ENCODE assay signal across 16 cellular contexts in genomic region chr4:176149680-176150079, GRCh38. TPM values are rescaled to one million over a fixed set of nuclear protein-coding genes. Genes with fewer than 3 reads are reported as not detected.
DNase-seq lines count a peak whose midpoint lies in the region; ATAC-seq, FAIRE-seq and TF ChIP-seq lines count a peak whose summit lies in the region.
"Had no signal": no experiment of that assay in that cellular context is flagged by ENCODE, and none has a peak within 500 bp of the region (broad histone marks: within the 10 kb centered on the region; RNA-seq: fewer than 3 reads in every experiment).

No MANE protein-coding gene starts in this region.

- no peak overlapping the region for H3K4me3 ChIP-seq in SK-N-SH (ENCODE audit: low read depth in 2 of 2, low read length in 1 of 2)
- no peak overlapping the region for H3K4me3 ChIP-seq in IMR-90 (ENCODE audit: insufficient read depth, low read depth, low read length)
- H3K4me3 ChIP-seq in fibroblast of mammary gland (ENCODE audit: control insufficient read depth, low read depth, low read length), result no peak overlapping the region
- no peak overlapping the region for H3K4me3 ChIP-seq in upper lobe of right lung
- H3K4me3 ChIP-seq: BLaER1, GM23338 had no signal

- H3K27ac ChIP-seq in SK-N-SH (ENCODE audit: low read depth in 2 of 2, low read length in 1 of 2) (no peak overlapping the region), IMR-90 (ENCODE audit: insufficient read depth, low read length) (peak overlapping the region; percentile 29; the same call in 1 of the 2 replicates), upper lobe of right lung (no peak overlapping the region)
- H3K27ac ChIP-seq: BLaER1 had no signal

- CTCF ChIA-PET in SK-N-SH (lab: Yijun Ruan, JAX) (interaction anchor here (0.6 to 4.1 kb wide), 9 partner anchors 9 to 1072 kb away, joined by 3 to 30 read pairs (median 3); no protein-coding TSS in a partner anchor), IMR-90 (lab: Yijun Ruan, JAX) (interaction anchor here (1.3 to 2.3 kb wide), 5 partner anchors 10 to 191 kb away, joined by 3 to 8 read pairs (median 4); no protein-coding TSS in a partner anchor)

- peak overlapping the region; percentile 89 for H2BK5ac ChIP-seq in IMR-90 (ENCODE audit: low read depth, low read length, poor library complexity, severe bottlenecking)

- H3K9me1 ChIP-seq in IMR-90 (ENCODE audit: insufficient read depth, low read length), result no peaks in the 10 kb centered on the region

- intact Hi-C loops in IMR-90 (cut with micrococcal nuclease) (loop anchor here (1.0 to 5.0 kb wide), 3 partner anchors 38 to 192 kb away; no protein-coding TSS in a partner anchor), upper lobe of right lung (cut with DNase I) (no loop called here)

- TF ChIP-seq RAD21 in SK-N-SH (IDR thresholded peaks at IDR 0.05; ENCODE audit: low read length) (no peak), IMR-90 (IDR thresholded peaks at IDR 0.05; ENCODE audit: low read length) (no peak)

- H4K20me1 ChIP-seq in SK-N-SH (ENCODE audit: insufficient read depth), result no peaks in the 10 kb centered on the region
- no peaks in the 10 kb centered on the region for H4K20me1 ChIP-seq in IMR-90 (ENCODE audit: insufficient read depth, low read length)
- H4K20me1 ChIP-seq: BLaER1 had no signal

- H2AFZ ChIP-seq in SK-N-SH (ENCODE audit: low read depth) (peak overlapping the region; percentile 7; the same call in 1 of the 2 replicates), IMR-90 (replicated peaks; ENCODE audit: low read length, poor library complexity) (no peak overlapping the region)
- H2AFZ ChIP-seq: GM23338 had no signal

- POLR2A ChIA-PET in SK-N-SH (lab: Yijun Ruan, JAX) (no interaction called here), IMR-90 (lab: Charles Lee; ENCODE audit: unreplicated experiment) (no interaction called here)

- H3K4me2 ChIP-seq in SK-N-SH (no peak overlapping the region), IMR-90 (ENCODE audit: low read depth, low read length) (no peak overlapping the region; the same call in 1 of the 2 replicates)
- H3K4me2 ChIP-seq: BLaER1, GM23338 had no signal

- no peak for TF ChIP-seq POLR2A in IMR-90 (IDR thresholded peaks at IDR 0.05; ENCODE audit: low read depth, low read length)

- H3K4me1 ChIP-seq in SK-N-SH (ENCODE audit: control insufficient read depth in 1 of 2, insufficient read depth in 2 of 2, low read depth in 1 of 2, low read length in 1 of 2), result no peaks in the 10 kb centered on the region; a peak in 1 of 4 replicates
- no peaks in the 10 kb centered on the region for H3K4me1 ChIP-seq in IMR-90 (ENCODE audit: control insufficient read depth, insufficient read depth, low read length)
- H3K4me1 ChIP-seq in upper lobe of right lung, result no peaks in the 10 kb centered on the region

- no peak for TF ChIP-seq CTCF in SK-N-SH (IDR thresholded peaks at IDR 0.05)
- TF ChIP-seq CTCF in IMR-90 (conservative IDR thresholded peaks at IDR 0.05; ENCODE audit: low read depth, low read length), result no peak
- TF ChIP-seq CTCF in fibroblast of mammary gland (conservative IDR thresholded peaks at IDR 0.05; ENCODE audit: control insufficient read depth, insufficient read depth, low read depth, low read length), result no peak
- TF ChIP-seq CTCF in upper lobe of right lung (IDR thresholded peaks at IDR 0.05), result no peak
- TF ChIP-seq CTCF in GM20000 (IDR thresholded peaks at IDR 0.05; ENCODE audit: extremely low read depth, missing control alignments), result no peak

- H3K9me3 ChIP-seq in SK-N-SH (0 out of 2 replicates have a peak, but pooled peaks cover 3% of the 10 kb centered on the region), IMR-90 (ENCODE audit: control insufficient read depth, insufficient read depth, low read length) (no peaks in the 10 kb centered on the region), upper lobe of right lung (no peaks in the 10 kb centered on the region)
- H3K9me3 ChIP-seq: BLaER1 had no signal

- FAIRE-seq in frontal cortex (lab: Jason Lieb, UNC), result no peak

- no peaks in the 10 kb centered on the region for H3K79me1 ChIP-seq in IMR-90 (ENCODE audit: low read depth in 1 of 2, low read length in 2 of 2)

- BruUV-seq in IMR-90 (replicated peaks; lab: Mats Ljungman, UMichigan), result no TSS peak

- peak overlapping the region; percentile 52; the same call in 1 of the 2 replicates for H3K14ac ChIP-seq in IMR-90 (replicated peaks; ENCODE audit: low read depth, low read length)

- ATAC-seq in SK-N-SH treated with all-trans-retinoic acid at 6 μM for 48 hours (no peak), IMR-90 (ENCODE audit: low read depth) (peak; percentile 66), upper lobe of right lung (no peak), GM21825 (IDR thresholded peaks at IDR 0.05; ENCODE audit: unreplicated experiment) (no peak)
- ATAC-seq: GM23338 had no signal

- peak overlapping the region in 1 of 2 experiments; percentile 82; a peak in 2 of 4 replicates for H4K8ac ChIP-seq in IMR-90 (ENCODE audit: low read depth in 2 of 2, low read length in 2 of 2)

- WGBS in SK-N-SH (ENCODE audit: low lambda C conversion rate), result 88% methylated on average over 2 of the region's 2 CpGs
- WGBS in IMR-90 (ENCODE audit: extremely low coverage in 2 of 2, insufficient read length in 1 of 2), 2 experiments, result no CpG with 5 or more reads among the region's 2 CpGs

- in situ Hi-C loops in IMR-90 (cut with MboI; ENCODE audit: low sequenced_read_pairs), result loop anchor here (10.0 kb wide), 1 partner anchor 185 kb away; no protein-coding TSS in a partner anchor

- no peak overlapping the region for H2AK9ac ChIP-seq in IMR-90 (replicated peaks; ENCODE audit: low read depth, low read length, poor library complexity)

- dilution Hi-C loops in IMR-90 (cut with HindIII; ENCODE audit: low sequenced_read_pairs, unreplicated experiment), result no loop called here

- H3K56ac ChIP-seq in IMR-90 (ENCODE audit: extremely low read depth, insufficient read depth, low read length), result peak overlapping the region; percentile 10

- H2BK15ac ChIP-seq in IMR-90 (ENCODE audit: low read depth, low read length), result peak overlapping the region; percentile 80; the same call in 1 of the 3 replicates

- H3K36me3 ChIP-seq in SK-N-SH (replicated peaks in 1 of 2; ENCODE audit: control insufficient read depth in 1 of 2, insufficient read depth in 2 of 2, low read length in 1 of 2) (no peaks in the 10 kb centered on the region), IMR-90 (ENCODE audit: control insufficient read depth, insufficient read depth, low read length) (no peaks in the 10 kb centered on the region), upper lobe of right lung (no peaks in the 10 kb centered on the region)
- H3K36me3 ChIP-seq: BLaER1 had no signal

- H3K9me2 ChIP-seq in SK-N-SH, result no peaks in the 10 kb centered on the region

- DNase-seq in SK-N-SH, result no peak
- DNase-seq in IMR-90, result peak; percentile 49
- peak; percentile 2 for DNase-seq in fibroblast of mammary gland (ENCODE audit: low read depth)
- DNase-seq in upper lobe of right lung, result no peak
- DNase-seq in GM20000 (ENCODE audit: low spot score), result no peak
- DNase-seq in frontal cortex (ENCODE audit: low spot score in 2 of 2), result no peak
- DNase-seq: 8988T, NCI-H1436, NCI-H1930, NCI-H345, NCI-H524 treated with DMSO at 0.1 percent for 48 hours had no signal

- no peaks in the 10 kb centered on the region for H3F3A ChIP-seq in SK-N-SH (replicated peaks; ENCODE audit: insufficient read depth)

- H3K27me3 ChIP-seq in SK-N-SH (ENCODE audit: insufficient read depth) (no peaks in the 10 kb centered on the region), IMR-90 (ENCODE audit: control insufficient read depth, insufficient read depth, low read length) (no peaks in the 10 kb centered on the region), upper lobe of right lung (no peaks in the 10 kb centered on the region)
- H3K27me3 ChIP-seq: BLaER1 had no signal

- no peak overlapping the region for H2BK20ac ChIP-seq in IMR-90 (ENCODE audit: low read depth, low read length)

- peak overlapping the region; percentile 47; the same call in 1 of the 2 replicates for H3K4ac ChIP-seq in IMR-90 (ENCODE audit: low read depth, low read length)

- H3K23ac ChIP-seq in IMR-90 (ENCODE audit: low read depth, low read length), result no peak overlapping the region

- no peaks in the 10 kb centered on the region for H3K79me2 ChIP-seq in SK-N-SH (ENCODE audit: insufficient read depth)

- H3K9ac ChIP-seq in SK-N-SH (no peak overlapping the region), IMR-90 (ENCODE audit: low read depth, low read length) (no peak overlapping the region)
- H3K9ac ChIP-seq: BLaER1 had no signal

- no peak overlapping the region for H4K5ac ChIP-seq in IMR-90 (ENCODE audit: low read depth, low read length)

- H2AK5ac ChIP-seq in IMR-90 (ENCODE audit: low read depth, low read length), result no peak overlapping the region; the same call in 1 of the 2 replicates

- TF ChIP-seq EP300 in SK-N-SH (IDR thresholded peaks at IDR 0.05; ENCODE audit: borderline replicate concordance in 1 of 2, low read depth in 1 of 2, low read length in 1 of 2), result no peak

- H2BK120ac ChIP-seq in IMR-90 (ENCODE audit: low read depth, low read length), result peak overlapping the region; percentile 71; the same call in 1 of the 2 replicates

- no peak overlapping the region; the same call in 1 of the 2 replicates for H4K91ac ChIP-seq in IMR-90 (ENCODE audit: insufficient read depth, low read depth, low read length)

- H3K18ac ChIP-seq in IMR-90 (ENCODE audit: low read depth, low read length), result no peak overlapping the region

TF ChIP-seq in SK-N-SH, 30 proteins besides CTCF, POLR2A, EP300 and RAD21 (continues in another document):
- TF ChIP-seq FOXM1 (IDR thresholded peaks at IDR 0.05; ENCODE audit: low read depth) (no peak), JUND (IDR thresholded peaks at IDR 0.05) (no peak), FOSL2 (IDR thresholded peaks at IDR 0.05; ENCODE audit: borderline replicate concordance, low read depth) (no peak), TEAD4 (IDR thresholded peaks at IDR 0.05; ENCODE audit: borderline replicate concordance, insufficient read depth) (no peak)

TF ChIP-seq in SK-N-SH treated with all-trans-retinoic acid at 6 μM for 48 hours, 23 proteins besides CTCF, POLR2A, EP300 and RAD21 (continues in another document):
- TF ChIP-seq ZNF8 (CRISPR knock-in tag; IDR thresholded peaks at IDR 0.05) (no peak), ZC3H10 (CRISPR knock-in tag; IDR thresholded peaks at IDR 0.05) (no peak), TCF4 (CRISPR knock-in tag; IDR thresholded peaks at IDR 0.05; ENCODE audit: borderline replicate concordance) (no peak), CSDC2 (CRISPR knock-in tag; IDR thresholded peaks at IDR 0.05) (no peak)

TF ChIP-seq in IMR-90, 13 proteins besides CTCF, POLR2A, EP300 and RAD21:
- no peak for TF ChIP-seq MAZ (IDR thresholded peaks at IDR 0.05; ENCODE audit: borderline replicate concordance, low read depth, low read length)
- TF ChIP-seq BHLHE40 (IDR thresholded peaks at IDR 0.05; ENCODE audit: low read depth, low read length), result peak; percentile 83

RNA-seq across cellular contexts. Expression of gene SPATA4, which starts 45.7 kb away (rescaled TPM):
- polyA plus RNA-seq in SK-N-SH (2012; rRNA removed), result 0.21 and 0.34 TPM in 2 replicates
- polyA plus RNA-seq in SK-N-SH (2012; cell fraction: cytosol; rRNA removed), result 0.17 and 0.23 TPM in 2 replicates
- polyA plus RNA-seq in SK-N-SH (2012; cell fraction: nucleus; rRNA removed), result 0.31 and 0.36 TPM in 2 replicates
- total RNA-seq in IMR-90 (2012; rRNA removed), result under 0.01 and 0.28 TPM in 2 replicates
- polyA plus RNA-seq in IMR-90 (2012; rRNA removed), result 0.09 and 0.14 TPM in 2 replicates
- polyA plus RNA-seq in IMR-90 (2012; cell fraction: cytosol; rRNA removed), result not detected in 2 replicates
- not detected in 2 replicates for polyA plus RNA-seq in IMR-90 (2012; cell fraction: nucleus; rRNA removed; ENCODE audit: low replicate concordance)
- total RNA-seq in upper lobe of right lung, result not detected
- 0.82 TPM for total RNA-seq in frontal cortex
- total RNA-seq: CD4-positive, alpha-beta memory T cell; GM23338 had no signal
- polyA plus RNA-seq: CD4-positive, alpha-beta memory T cell; GM23338 had no signal

Comparison
In these comparisons a context has a peak if more than half of its experiments do, and no peak if none do; other contexts are left out.
1. DNase-seq: peak in IMR-90 (single experiment) and fibroblast of mammary gland (single experiment); none in SK-N-SH (single experiment), upper lobe of right lung (single experiment), GM20000 (single experiment) and frontal cortex (0 of 2).